In the genomic region with DNA sequence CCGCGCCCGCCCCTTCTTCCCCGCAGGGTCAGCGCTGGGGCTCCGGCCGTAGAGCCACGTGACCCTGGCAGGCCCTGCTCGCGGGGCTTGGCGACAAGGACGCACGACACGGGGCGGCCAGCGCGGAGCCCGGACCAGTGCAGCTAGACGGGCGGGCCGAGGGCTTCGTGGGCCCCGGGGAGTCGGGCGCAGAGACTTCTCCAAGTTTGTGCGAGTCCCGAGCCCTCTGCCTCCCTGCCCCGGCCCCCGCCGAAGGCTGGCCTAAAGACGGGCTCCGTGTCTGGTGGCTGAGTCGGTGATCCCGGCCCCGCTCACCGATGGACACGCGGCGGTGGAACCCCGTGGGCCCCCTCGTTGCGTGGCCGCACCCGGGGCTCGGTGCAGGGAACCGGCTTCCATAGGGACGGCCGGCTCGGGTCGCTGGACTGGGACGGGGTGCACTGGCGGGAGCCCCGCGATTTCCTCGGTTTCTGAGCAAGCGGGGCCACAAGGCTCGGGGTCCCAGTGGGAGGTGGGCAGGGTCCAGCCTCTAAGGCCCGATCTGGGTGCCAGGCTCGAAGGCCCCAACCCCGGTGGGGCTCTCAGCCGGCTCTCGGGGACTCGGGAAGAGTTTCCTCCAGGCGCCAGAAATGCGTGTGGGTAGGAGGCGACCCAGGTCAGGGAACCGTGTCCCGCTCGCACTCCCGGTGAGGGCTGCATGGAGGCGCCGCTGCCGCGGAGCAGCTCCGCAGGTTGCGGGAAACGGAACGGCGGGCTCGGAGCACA, we compare ENCODE assay signal across 10 cellular contexts. TPM values are rescaled to one million over a fixed set of nuclear protein-coding genes. Genes with fewer than 3 reads are reported as not detected.
DNase-seq lines count a peak whose midpoint lies in the region; ATAC-seq and TF ChIP-seq lines count a peak whose summit lies in the region.
"Had no signal": no experiment of that assay in that cellular context is flagged by ENCODE, and none has a peak within 500 bp of the region (broad histone marks: within the 10 kb centered on the region; RNA-seq: fewer than 3 reads in every experiment).

No MANE protein-coding gene starts in this region.

- peaks cover 96% of the 10 kb centered on the region for H3K27me3 ChIP-seq in suprapubic skin

- WGBS in suprapubic skin: 3% methylated on average over 25 of the region's 80 CpGs

- peak overlapping the region; percentile 67 for H3K4me3 Mint-ChIP-seq in WTC11

- POLR2A ChIA-PET in WTC11 (lab: Charles Lee): no interaction called here

- TF ChIP-seq RAD21 in Ishikawa (IDR thresholded peaks at IDR 0.05; ENCODE audit: low read depth): no peak

- peaks cover 15% of the 10 kb centered on the region for H3K4me1 Mint-ChIP-seq in WTC11

- DNase-seq in WTC11 (ENCODE audit: low spot score) (peak; percentile 56), islet precursor cell (peak; percentile 79), suprapubic skin (ENCODE audit: low spot score in 2 of 2) (no peak), amniotic stem cell (lab: John Stamatoyannopoulos, UW) (no peak), G401 (ENCODE audit: low spot score) (no peak), NCI-H510A treated with DMSO at 0.1 percent for 48 hours (lab: John Stamatoyannopoulos, UW) (no peak)
- DNase-seq: NCI-H1694 treated with DMSO at 0.1 percent for 48 hours had no signal

- no peaks in the 10 kb centered on the region for H3K36me3 ChIP-seq in suprapubic skin
- H3K36me3 ChIP-seq: SJSA1 had no signal

- peaks cover 82% of the 10 kb centered on the region for H3K27me3 Mint-ChIP-seq in WTC11 (ENCODE audit: low read depth)

- TF ChIP-seq CTCF in WTC11 (IDR thresholded peaks at IDR 0.05): no peak
- no peak for TF ChIP-seq CTCF in suprapubic skin (IDR thresholded peaks at IDR 0.05)

- H3K36me3 Mint-ChIP-seq in WTC11: no peaks in the 10 kb centered on the region

- H3K27ac Mint-ChIP-seq in WTC11: no peak overlapping the region

- H3K4me1 ChIP-seq in suprapubic skin: peaks cover 28% of the 10 kb centered on the region
- H3K4me1 ChIP-seq: SJSA1 had no signal

- peak; percentile 8; the same call in 1 of the 2 replicates for ATAC-seq in WTC11

- H3K27ac ChIP-seq in suprapubic skin: no peak overlapping the region
- H3K27ac ChIP-seq: SJSA1 had no signal

- H3K9me3 Mint-ChIP-seq in WTC11: no peaks in the 10 kb centered on the region

- in situ Hi-C loops in G401 (cut with HindIII; ENCODE audit: low sequenced_read_pairs): no loop called here

- H3K9me3 ChIP-seq in suprapubic skin: no peaks in the 10 kb centered on the region
- H3K9me3 ChIP-seq: SJSA1 had no signal

- peak overlapping the region; percentile 49 for H3K4me3 ChIP-seq in suprapubic skin
- H3K4me3 ChIP-seq: SJSA1 had no signal

- TF ChIP-seq POLR2A in suprapubic skin (IDR thresholded peaks at IDR 0.05): no peak

- TF ChIP-seq EP300 in Ishikawa (IDR thresholded peaks at IDR 0.05; ENCODE audit: borderline replicate concordance) (no peak), suprapubic skin (IDR thresholded peaks at IDR 0.05) (no peak)

- CTCF ChIA-PET in WTC11 (lab: Charles Lee): interaction anchor here (0.7 to 1.9 kb wide), 2 partner anchors 8 to 349 kb away, joined by 4 to 8 read pairs; no protein-coding TSS in a partner anchor

TF ChIP-seq in Ishikawa, 13 proteins besides CTCF, POLR2A, EP300 and RAD21:
- TF ChIP-seq TCF12 (IDR thresholded peaks at IDR 0.05; ENCODE audit: low read depth) (no peak), ZBTB7A (IDR thresholded peaks at IDR 0.05; ENCODE audit: low read depth) (peak; percentile 57; the same call in 1 of the 2 replicates), NFIC (IDR thresholded peaks at IDR 0.05) (no peak)
- TF ChIP-seq, protein P1, sequence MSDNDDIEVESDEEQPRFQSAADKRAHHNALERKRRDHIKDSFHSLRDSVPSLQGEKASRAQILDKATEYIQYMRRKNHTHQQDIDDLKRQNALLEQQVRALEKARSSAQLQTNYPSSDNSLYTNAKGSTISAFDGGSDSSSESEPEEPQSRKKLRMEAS (IDR thresholded peaks at IDR 0.05): peak; percentile 60; the same call in 1 of the 2 replicates
- TF ChIP-seq, protein P2, sequence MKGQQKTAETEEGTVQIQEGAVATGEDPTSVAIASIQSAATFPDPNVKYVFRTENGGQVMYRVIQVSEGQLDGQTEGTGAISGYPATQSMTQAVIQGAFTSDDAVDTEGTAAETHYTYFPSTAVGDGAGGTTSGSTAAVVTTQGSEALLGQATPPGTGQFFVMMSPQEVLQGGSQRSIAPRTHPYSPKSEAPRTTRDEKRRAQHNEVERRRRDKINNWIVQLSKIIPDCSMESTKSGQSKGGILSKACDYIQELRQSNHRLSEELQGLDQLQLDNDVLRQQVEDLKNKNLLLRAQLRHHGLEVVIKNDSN (IDR thresholded peaks at IDR 0.05): peak; percentile 90
TF ChIP-seq in Ishikawa: peak in this region for 3.

TF ChIP-seq in WTC11, 78 proteins besides CTCF, POLR2A, EP300 and RAD21 (continues in another document):
- no peak for TF ChIP-seq ZBTB21 (CRISPR knock-in tag; IDR thresholded peaks at IDR 0.05; ENCODE audit: borderline replicate concordance)
- TF ChIP-seq, protein P3, sequence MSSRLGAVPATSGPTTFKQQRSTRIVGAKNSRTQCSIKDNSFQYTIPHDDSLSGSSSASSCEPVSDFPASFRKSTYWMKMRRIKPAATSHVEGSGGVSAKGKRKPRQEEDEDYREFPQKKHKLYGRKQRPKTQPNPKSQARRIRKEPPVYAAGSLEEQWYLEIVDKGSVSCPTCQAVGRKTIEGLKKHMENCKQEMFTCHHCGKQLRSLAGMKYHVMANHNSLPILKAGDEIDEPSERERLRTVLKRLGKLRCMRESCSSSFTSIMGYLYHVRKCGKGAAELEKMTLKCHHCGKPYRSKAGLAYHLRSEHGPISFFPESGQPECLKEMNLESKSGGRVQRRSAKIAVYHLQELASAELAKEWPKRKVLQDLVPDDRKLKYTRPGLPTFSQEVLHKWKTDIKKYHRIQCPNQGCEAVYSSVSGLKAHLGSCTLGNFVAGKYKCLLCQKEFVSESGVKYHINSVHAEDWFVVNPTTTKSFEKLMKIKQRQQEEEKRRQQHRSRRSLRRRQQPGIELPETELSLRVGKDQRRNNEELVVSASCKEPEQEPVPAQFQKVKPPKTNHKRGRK (CRISPR knock-in tag; IDR thresholded peaks at IDR 0.05; ENCODE audit: borderline replicate concordance): peak; percentile 90; the same call in 1 of the 2 replicates
- no peak for TF ChIP-seq GTF2I (CRISPR knock-in tag; conservative IDR thresholded peaks at IDR 0.05)
- peak; percentile 52; the same call in 1 of the 2 replicates for TF ChIP-seq ZNF121 (CRISPR knock-in tag; IDR thresholded peaks at IDR 0.05)
- TF ChIP-seq ZNF138 (CRISPR knock-in tag; conservative IDR thresholded peaks at IDR 0.05): no peak
- TF ChIP-seq, protein P4, sequence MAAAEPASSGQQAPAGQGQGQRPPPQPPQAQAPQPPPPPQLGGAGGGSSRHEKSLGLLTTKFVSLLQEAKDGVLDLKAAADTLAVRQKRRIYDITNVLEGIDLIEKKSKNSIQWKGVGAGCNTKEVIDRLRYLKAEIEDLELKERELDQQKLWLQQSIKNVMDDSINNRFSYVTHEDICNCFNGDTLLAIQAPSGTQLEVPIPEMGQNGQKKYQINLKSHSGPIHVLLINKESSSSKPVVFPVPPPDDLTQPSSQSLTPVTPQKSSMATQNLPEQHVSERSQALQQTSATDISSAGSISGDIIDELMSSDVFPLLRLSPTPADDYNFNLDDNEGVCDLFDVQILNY (CRISPR knock-in tag; IDR thresholded peaks at IDR 0.05): 0 out of 2 replicates have a peak, but pooled peaks have one; percentile 14
- no peak for TF ChIP-seq ESRRA (CRISPR knock-in tag; IDR thresholded peaks at IDR 0.05; ENCODE audit: borderline replicate concordance)
- TF ChIP-seq, protein P5, sequence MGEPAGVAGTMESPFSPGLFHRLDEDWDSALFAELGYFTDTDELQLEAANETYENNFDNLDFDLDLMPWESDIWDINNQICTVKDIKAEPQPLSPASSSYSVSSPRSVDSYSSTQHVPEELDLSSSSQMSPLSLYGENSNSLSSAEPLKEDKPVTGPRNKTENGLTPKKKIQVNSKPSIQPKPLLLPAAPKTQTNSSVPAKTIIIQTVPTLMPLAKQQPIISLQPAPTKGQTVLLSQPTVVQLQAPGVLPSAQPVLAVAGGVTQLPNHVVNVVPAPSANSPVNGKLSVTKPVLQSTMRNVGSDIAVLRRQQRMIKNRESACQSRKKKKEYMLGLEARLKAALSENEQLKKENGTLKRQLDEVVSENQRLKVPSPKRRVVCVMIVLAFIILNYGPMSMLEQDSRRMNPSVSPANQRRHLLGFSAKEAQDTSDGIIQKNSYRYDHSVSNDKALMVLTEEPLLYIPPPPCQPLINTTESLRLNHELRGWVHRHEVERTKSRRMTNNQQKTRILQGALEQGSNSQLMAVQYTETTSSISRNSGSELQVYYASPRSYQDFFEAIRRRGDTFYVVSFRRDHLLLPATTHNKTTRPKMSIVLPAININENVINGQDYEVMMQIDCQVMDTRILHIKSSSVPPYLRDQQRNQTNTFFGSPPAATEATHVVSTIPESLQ (CRISPR knock-in tag; IDR thresholded peaks at IDR 0.05): no peak
- TF ChIP-seq, protein P6, sequence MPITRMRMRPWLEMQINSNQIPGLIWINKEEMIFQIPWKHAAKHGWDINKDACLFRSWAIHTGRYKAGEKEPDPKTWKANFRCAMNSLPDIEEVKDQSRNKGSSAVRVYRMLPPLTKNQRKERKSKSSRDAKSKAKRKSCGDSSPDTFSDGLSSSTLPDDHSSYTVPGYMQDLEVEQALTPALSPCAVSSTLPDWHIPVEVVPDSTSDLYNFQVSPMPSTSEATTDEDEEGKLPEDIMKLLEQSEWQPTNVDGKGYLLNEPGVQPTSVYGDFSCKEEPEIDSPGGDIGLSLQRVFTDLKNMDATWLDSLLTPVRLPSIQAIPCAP (CRISPR knock-in tag; IDR thresholded peaks at IDR 0.05): no peak
- TF ChIP-seq IRF2 (CRISPR knock-in tag; IDR thresholded peaks at IDR 0.05; ENCODE audit: borderline replicate concordance, low read depth): no peak
- TF ChIP-seq, protein P2 (CRISPR knock-in tag; IDR thresholded peaks at IDR 0.05): peak; percentile 84

RNA-seq across cellular contexts. Expression of a gene that starts 0.5 kb away (rescaled TPM):
- total RNA-seq in WTC11 (2021): 1.4 to 2.3 TPM (median 1.6 TPM) in 3 replicates
- total RNA-seq in suprapubic skin: 1 to 10 TPM in 3 of 4 donors, under 1 TPM in 1; 0.23 to 2.1 (median 1.2) TPM
- total RNA-seq in G401 (2014; rRNA removed; shearing (Covaris generic)): 0.18 and 0.71 TPM in 2 replicates
- total RNA-seq: SJSA1 had no signal

RNA-seq across cellular contexts. Expression of a gene that starts 48.9 kb away (rescaled TPM):
- 0.99 to 1.5 TPM (median 1.4 TPM) in 3 replicates for total RNA-seq in WTC11 (2021)
- 1 to 10 TPM; 2.0 to 6.6 (median 3.9) TPM for total RNA-seq in suprapubic skin
- not detected in 2 replicates for total RNA-seq in G401 (2014; rRNA removed; shearing (Covaris generic))
- total RNA-seq: SJSA1, skeletal muscle tissue had no signal

Comparison
In these comparisons a context has a peak if more than half of its experiments do, and no peak if none do; other contexts are left out.
1. DNase-seq: peak in WTC11 (single experiment) and islet precursor cell (single experiment); none in suprapubic skin (0 of 2), amniotic stem cell (single experiment), G401 (single experiment) and NCI-H510A treated with DMSO at 0.1 percent for 48 hours (single experiment).